Comparison of ENCODE assay signal across 8 cellular contexts in genomic region chr4:8199594-8200301, GRCh38. TPM values are rescaled to one million over a fixed set of nuclear protein-coding genes. Genes with fewer than 3 reads are reported as not detected.
DNase-seq lines count a peak whose midpoint lies in the region; ATAC-seq and TF ChIP-seq lines count a peak whose summit lies in the region.

No MANE protein-coding gene starts in this region.

- H3K4me1 Mint-ChIP-seq in activated CD8-positive, alpha-beta T cell treated with anti-CD3 and anti-CD28 coated beads for 36 hours (ENCODE audit: low read depth): peaks cover 47% of the 10 kb centered on the region
- H3K4me1 Mint-ChIP-seq in stimulated activated naive B cell treated with anti-CD40 and anti-IgM and Interleukin-4, amounts not matched to agents 10 μg/mL and 1 μg/mL and 100 μg/mL, for 72 hours: peaks cover 58 to 86% of the 10 kb centered on the region in 2 donors

- H3K27ac ChIP-seq in HEK293 (ENCODE audit: extremely low read depth, low read depth, low read length): no peak overlapping the region
- H3K27ac ChIP-seq in left ventricle myocardium inferior (replicated peaks): peak overlapping the region; percentile 84

- no peaks in the 10 kb centered on the region for H3K36me3 ChIP-seq in HEK293 (ENCODE audit: control insufficient read depth in 2 of 2, insufficient read depth in 1 of 2, low read length in 2 of 2)
- no peaks in the 10 kb centered on the region for H3K36me3 ChIP-seq in left ventricle myocardium inferior

- H3K27me3 ChIP-seq in left ventricle myocardium inferior (ENCODE audit: low read depth): no peaks in the 10 kb centered on the region

- intact Hi-C loops in activated CD8-positive, alpha-beta T cell treated with anti-CD3 and anti-CD28 coated beads for 36 hours (cut with micrococcal nuclease): no loop called here
- intact Hi-C loops in left ventricle myocardium inferior (cut with micrococcal nuclease): no loop called here

- TF ChIP-seq CTCF in HEK293 (tag by site-specific recombination; IDR thresholded peaks at IDR 0.05) (no peak), left ventricle myocardium inferior (IDR thresholded peaks at IDR 0.05; ENCODE audit: borderline replicate concordance) (no peak)
- no peak for TF ChIP-seq CTCF in activated CD8-positive, alpha-beta T cell treated with anti-CD3 and anti-CD28 coated beads for 36 hours (IDR thresholded peaks at IDR 0.05)

- CTCF ChIA-PET in HEK293 (lab: Yijun Ruan, JAX): interaction anchor here (2.6 kb wide), 1 partner anchor 23 kb away, joined by 11 read pairs; no protein-coding TSS in a partner anchor
- CTCF ChIA-PET in activated CD8-positive, alpha-beta T cell treated with anti-CD3 and anti-CD28 coated beads for 36 hours (lab: Charles Lee): interaction anchor here (0.7 to 3.0 kb wide), 8 partner anchors 22 to 239 kb away, joined by 3 to 20 read pairs (median 4); no protein-coding TSS in a partner anchor

- H3K9me3 ChIP-seq in HEK293 (ENCODE audit: control insufficient read depth, insufficient read depth, low read depth, low read length): no peaks in the 10 kb centered on the region
- H3K9me3 ChIP-seq in left ventricle myocardium inferior (replicated peaks): no peaks in the 10 kb centered on the region

- H3K27me3 Mint-ChIP-seq in activated CD8-positive, alpha-beta T cell treated with anti-CD3 and anti-CD28 coated beads for 36 hours: no peaks in the 10 kb centered on the region
- H3K27me3 Mint-ChIP-seq in stimulated activated naive B cell treated with anti-CD40 and anti-IgM and Interleukin-4, amounts not matched to agents 10 μg/mL and 1 μg/mL and 100 μg/mL, for 72 hours: no peaks in the 10 kb centered on the region

- peak overlapping the region; percentile 83 for H3K27ac Mint-ChIP-seq in activated CD8-positive, alpha-beta T cell treated with anti-CD3 and anti-CD28 coated beads for 36 hours
- peak overlapping the region; percentile 95 for H3K27ac Mint-ChIP-seq in stimulated activated naive B cell treated with anti-CD40 and anti-IgM and Interleukin-4, amounts not matched to agents 10 μg/mL and 1 μg/mL and 100 μg/mL, for 72 hours

- H3K4me3 Mint-ChIP-seq in activated CD8-positive, alpha-beta T cell treated with anti-CD3 and anti-CD28 coated beads for 36 hours: peak overlapping the region; percentile 83
- peak overlapping the region; percentile 84 to 93 for H3K4me3 Mint-ChIP-seq in stimulated activated naive B cell treated with anti-CD40 and anti-IgM and Interleukin-4, amounts not matched to agents 10 μg/mL and 1 μg/mL and 100 μg/mL, for 72 hours

- H3K9me3 Mint-ChIP-seq in activated CD8-positive, alpha-beta T cell treated with anti-CD3 and anti-CD28 coated beads for 36 hours: no peaks in the 10 kb centered on the region
- no peaks in the 10 kb centered on the region for H3K9me3 Mint-ChIP-seq in stimulated activated naive B cell treated with anti-CD40 and anti-IgM and Interleukin-4, amounts not matched to agents 10 μg/mL and 1 μg/mL and 100 μg/mL, for 72 hours

- no peaks in the 10 kb centered on the region for H3K4me1 ChIP-seq in HEK293 (ENCODE audit: control insufficient read depth, insufficient read depth, low read length)
- peaks cover 67% of the 10 kb centered on the region for H3K4me1 ChIP-seq in left ventricle myocardium inferior

- peak overlapping the region; percentile 31 for H3K4me3 ChIP-seq in HEK293 (ENCODE audit: low read depth, low read length)
- H3K4me3 ChIP-seq in left ventricle myocardium inferior: peak overlapping the region; percentile 66

- POLR2A ChIA-PET in HEK293 (lab: Yijun Ruan, JAX): interaction anchor here (1.0 kb wide), 1 partner anchor 23 kb away, joined by 3 read pairs; no protein-coding TSS in a partner anchor
- POLR2A ChIA-PET in activated CD8-positive, alpha-beta T cell treated with anti-CD3 and anti-CD28 coated beads for 36 hours (lab: Charles Lee): interaction anchor here (1.5 to 3.1 kb wide), 2 partner anchors 28 to 34 kb away, joined by 3 to 23 read pairs; no protein-coding TSS in a partner anchor

- peak; percentile 17 for ATAC-seq in activated CD8-positive, alpha-beta T cell treated with anti-CD3 and anti-CD28 coated beads for 36 hours
- peak; percentile 5 to 13 for ATAC-seq in stimulated activated naive B cell treated with anti-CD40 and anti-IgM and Interleukin-4, amounts not matched to agents 10 μg/mL and 1 μg/mL and 100 μg/mL, for 72 hours (replicated peaks)
- no peak for ATAC-seq in HG02678 (IDR thresholded peaks at IDR 0.05; ENCODE audit: unreplicated experiment)

- DNase-seq in activated CD8-positive, alpha-beta T cell treated with anti-CD3 and anti-CD28 coated beads for 36 hours: peak; percentile 50
- DNase-seq in left ventricle myocardium inferior: no peak
- DNase-seq in stimulated activated naive B cell treated with anti-CD40 and anti-IgM and Interleukin-4, amounts not matched to agents 10 μg/mL and 1 μg/mL and 100 μg/mL, for 72 hours: no peak
- no peak for DNase-seq in kidney glomerular epithelial cell (lab: John Stamatoyannopoulos, UW)
- no peak for DNase-seq in NCI-H82 (lab: John Stamatoyannopoulos, UW)
- no peak for DNase-seq in EL

- H3K36me3 Mint-ChIP-seq in activated CD8-positive, alpha-beta T cell treated with anti-CD3 and anti-CD28 coated beads for 36 hours (ENCODE audit: low read depth): no peaks in the 10 kb centered on the region
- H3K36me3 Mint-ChIP-seq in stimulated activated naive B cell treated with anti-CD40 and anti-IgM and Interleukin-4, amounts not matched to agents 10 μg/mL and 1 μg/mL and 100 μg/mL, for 72 hours: peaks cover 28% of the 10 kb centered on the region in 2 donors

TF ChIP-seq in HEK293, 187 proteins besides CTCF, POLR2A, EP300 and RAD21 (continues in another document):
- TF ChIP-seq ZNF10 (tag by site-specific recombination; IDR thresholded peaks at IDR 0.05) (no peak), KLF7 (tag by site-specific recombination; IDR thresholded peaks at IDR 0.05; ENCODE audit: borderline replicate concordance) (no peak), ZNF510 (tag by site-specific recombination; IDR thresholded peaks at IDR 0.05; ENCODE audit: insufficient replicate concordance) (no peak), BCL6B (tag by site-specific recombination; IDR thresholded peaks at IDR 0.05) (no peak), ZNF354C (tag by site-specific recombination; IDR thresholded peaks at IDR 0.05; ENCODE audit: borderline replicate concordance, low read depth) (no peak), ZNF843 (tag by site-specific recombination; IDR thresholded peaks at IDR 0.05) (no peak), ZNF37A (tag by site-specific recombination; IDR thresholded peaks at IDR 0.05) (no peak), MYNN (tag by site-specific recombination; IDR thresholded peaks at IDR 0.05; ENCODE audit: borderline replicate concordance) (no peak), AEBP2 (tag by site-specific recombination; IDR thresholded peaks at IDR 0.05; ENCODE audit: borderline replicate concordance) (no peak), ZNF776 (tag by site-specific recombination; IDR thresholded peaks at IDR 0.05; ENCODE audit: borderline replicate concordance) (no peak), ZNF362 (tag by site-specific recombination; IDR thresholded peaks at IDR 0.05) (no peak), EGR2 (tag by site-specific recombination; IDR thresholded peaks at IDR 0.05; ENCODE audit: low read depth) (no peak), ZNF623 (tag by site-specific recombination; IDR thresholded peaks at IDR 0.05) (no peak), GLI4 (tag by site-specific recombination; IDR thresholded peaks at IDR 0.05) (no peak), ZNF391 (tag by site-specific recombination; IDR thresholded peaks at IDR 0.05; ENCODE audit: borderline replicate concordance, low read depth) (no peak)

RNA-seq across cellular contexts. Expression of gene SH3TC1, which starts 0.7 kb away (rescaled TPM):
- 10 to 100 TPM; 16.2 to 17.5 TPM for total RNA-seq in activated CD8-positive, alpha-beta T cell treated with anti-CD3 and anti-CD28 coated beads for 36 hours
- total RNA-seq in left ventricle myocardium inferior: 13.6 TPM

RNA-seq across cellular contexts. Expression of gene ABLIM2, which starts 41.1 kb away (rescaled TPM):
- total RNA-seq in activated CD8-positive, alpha-beta T cell treated with anti-CD3 and anti-CD28 coated beads for 36 hours: under 1 TPM; 0.32 to 0.54 TPM
- 43.5 TPM for total RNA-seq in left ventricle myocardium inferior

Comparison
In these comparisons a context has a peak if more than half of its experiments do, and no peak if none do; other contexts are left out.
1. RNA of gene ABLIM2, which starts 41.1 kb away (total RNA-seq): 43.5 TPM in left ventricle myocardium inferior (single experiment); 0.32 to 0.54 TPM in activated CD8-positive, alpha-beta T cell treated with anti-CD3 and anti-CD28 coated beads for 36 hours; every median in the first group is over 10 times any median in the second.